ENCODE assay signal across 1 cellular context in the genomic region with DNA sequence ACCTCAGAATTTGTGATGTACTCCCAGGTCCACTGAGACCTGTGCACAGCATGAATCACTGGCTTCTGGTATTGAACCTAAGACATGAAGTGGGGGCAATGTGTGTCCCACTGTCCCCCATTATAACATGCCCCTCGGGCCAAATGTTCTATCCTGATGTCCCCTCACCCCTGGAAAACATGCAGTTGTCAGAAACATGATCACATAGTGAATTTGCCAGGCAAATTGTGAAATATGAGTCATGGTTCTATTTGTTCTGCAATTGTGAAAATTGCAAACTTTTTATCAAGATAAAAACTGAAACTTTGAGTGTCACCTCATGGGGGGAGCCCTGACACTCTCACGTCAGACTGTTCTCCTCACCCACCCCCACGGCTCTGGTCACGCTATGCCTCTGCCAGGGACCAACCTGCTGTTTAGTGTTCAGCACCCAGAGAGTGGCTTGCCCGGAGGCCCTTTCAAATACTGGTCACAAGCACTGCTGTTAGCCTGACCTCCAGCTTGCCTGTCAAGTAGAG.
TF ChIP-seq lines count a peak whose summit lies in the region.

No MANE protein-coding gene starts in this region.

TF ChIP-seq in HepG2, 621 proteins besides CTCF, POLR2A, EP300 and RAD21:
- TF ChIP-seq ZNF709 (CRISPR knock-in tag; IDR thresholded peaks at IDR 0.05) (no peak), ZNF337 (CRISPR knock-in tag; IDR thresholded peaks at IDR 0.05; ENCODE audit: borderline replicate concordance, low read depth) (no peak), ETV5 (CRISPR knock-in tag; IDR thresholded peaks at IDR 0.05; ENCODE audit: borderline replicate concordance) (no peak), ZNF326 (CRISPR knock-in tag; IDR thresholded peaks at IDR 0.05; ENCODE audit: borderline replicate concordance) (no peak), WIZ (CRISPR knock-in tag; IDR thresholded peaks at IDR 0.05) (no peak), ZNF124 (CRISPR knock-in tag; IDR thresholded peaks at IDR 0.05) (no peak), ZNF343 (CRISPR knock-in tag; IDR thresholded peaks at IDR 0.05) (no peak), HOXA3 (CRISPR knock-in tag; IDR thresholded peaks at IDR 0.05) (no peak), ZNF724P (CRISPR knock-in tag; IDR thresholded peaks at IDR 0.05; ENCODE audit: borderline replicate concordance) (no peak), KDM2A (CRISPR knock-in tag; IDR thresholded peaks at IDR 0.05; ENCODE audit: borderline replicate concordance, low read depth) (no peak)
- TF ChIP-seq, protein P1, sequence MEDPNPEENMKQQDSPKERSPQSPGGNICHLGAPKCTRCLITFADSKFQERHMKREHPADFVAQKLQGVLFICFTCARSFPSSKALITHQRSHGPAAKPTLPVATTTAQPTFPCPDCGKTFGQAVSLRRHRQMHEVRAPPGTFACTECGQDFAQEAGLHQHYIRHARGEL (CRISPR knock-in tag; IDR thresholded peaks at IDR 0.05), result no peak
TF ChIP-seq in HepG2: peak in this region for 0.
